In genomic region chr18:78418379-78418778, GRCh38 we compare ENCODE assay signal across 6 cellular contexts.
"Had no signal": no experiment of that assay in that cellular context is flagged by ENCODE, and none has a peak within 500 bp of the region (broad histone marks: within the 10 kb centered on the region; RNA-seq: fewer than 3 reads in every experiment).

No MANE protein-coding gene starts in this region.

- H3K4me3 Mint-ChIP-seq: GM23338, H9 had no signal

- H3K9me3 Mint-ChIP-seq: H9 had no signal

- H3K4me2 ChIP-seq: GM23338 had no signal

- H2AFZ ChIP-seq: GM23338 had no signal

- H3K4me1 Mint-ChIP-seq: GM23338, H9 had no signal

- H3K27ac Mint-ChIP-seq: GM23338 had no signal

- DNase-seq: H9, HCEC 1CT, IMR-90, KG1 had no signal

- H3K4me3 ChIP-seq: GM23338, K562 had no signal

- ATAC-seq: GM23338, K562 had no signal
